Comparison of ENCODE assay signal across 8 cellular contexts in genomic region chr11:118401151-118401879, GRCh38. TPM values are rescaled to one million over a fixed set of nuclear protein-coding genes. Genes with fewer than 3 reads are reported as not detected.
DNase-seq lines count a peak whose midpoint lies in the region; ATAC-seq and TF ChIP-seq lines count a peak whose summit lies in the region.

A gene with protein sequence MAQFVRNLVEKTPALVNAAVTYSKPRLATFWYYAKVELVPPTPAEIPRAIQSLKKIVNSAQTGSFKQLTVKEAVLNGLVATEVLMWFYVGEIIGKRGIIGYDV (plus strand): TSS chr11:118401606. CDS start chr11:118401666, 60 bp downstream.

- DNase-seq in GM03348 (ENCODE audit: low spot score): peak; percentile 91
- peak; percentile 61 for DNase-seq in NCI-H1694 treated with DMSO at 0.1 percent for 48 hours (lab: John Stamatoyannopoulos, UW)
- peak; percentile 81 to 94 (median 88) for DNase-seq in T-helper 2 cell
- DNase-seq in amygdala (lab: John Stamatoyannopoulos, UW): peak; percentile 46 to 94 (median 84)
- peak; percentile 95 for DNase-seq in left ventricle myocardium superior
- DNase-seq in prostate gland (ENCODE audit: low spot score): peak; percentile 81
- DNase-seq in ureter (ENCODE audit: low spot score): peak; percentile 88

- H3K27me3 ChIP-seq in prostate gland (replicated peaks; ENCODE audit: insufficient read depth): no peaks in the 10 kb centered on the region

- no peaks in the 10 kb centered on the region for H3K36me3 ChIP-seq in prostate gland

- WGBS in prostate gland: under 1% methylated on average over 50 of the region's 51 CpGs

- peaks cover 8% of the 10 kb centered on the region for H3K4me1 ChIP-seq in prostate gland (replicated peaks)

- peak within 1 kb of the TSS; percentile 65 to 83 for H3K4me3 ChIP-seq in prostate gland

- no peak for TF ChIP-seq CTCF in prostate gland (IDR thresholded peaks at IDR 0.05)

- peak; percentile 5 for TF ChIP-seq POLR2A in prostate gland (IDR thresholded peaks at IDR 0.05)

- H3K9me3 ChIP-seq in prostate gland: no peaks in the 10 kb centered on the region

- intact Hi-C loops in left ventricle myocardium superior (cut with micrococcal nuclease) (no loop called here), prostate gland (cut with DNase I) (loop anchor here (5.0 kb wide), 1 partner anchor 36 kb away; the partner anchor contains the start of gene KMT2A)

- ATAC-seq in HG02678 (IDR thresholded peaks at IDR 0.05; ENCODE audit: unreplicated experiment) (peak; percentile 63), left ventricle myocardium superior (peak; percentile 89)

- peak within 1 kb of the TSS; percentile 85 to 88 for H3K27ac ChIP-seq in prostate gland

RNA-seq across cellular contexts. Expression of the gene that starts here (rescaled TPM):
- total RNA-seq in left ventricle myocardium superior: 756 TPM
- 10 to 100 TPM; 32.9 to 66.4 TPM for total RNA-seq in prostate gland
- total RNA-seq in ureter: 174 TPM

Comparison
In these comparisons a context has a peak if more than half of its experiments do, and no peak if none do; other contexts are left out.
1. Peak in every context shown above with its lines: DNase-seq, ATAC-seq, H3K4me3 ChIP-seq and H3K27ac ChIP-seq.